1 cellular context compared by ENCODE assay signal in genomic region chr21:40315647-40316046, GRCh38.
TF ChIP-seq lines count a peak whose summit lies in the region.

No MANE protein-coding gene starts in this region.

TF ChIP-seq in neural cell, 6 proteins besides CTCF, POLR2A, EP300 and RAD21 (continued from another document):
- TF ChIP-seq EZH2 (IDR thresholded peaks at IDR 0.05; ENCODE audit: borderline replicate concordance, insufficient read depth, low read length, poor library complexity, severe bottlenecking), result no peak
- TF ChIP-seq MXI1 (conservative IDR thresholded peaks at IDR 0.05; ENCODE audit: poor library complexity, severe bottlenecking), result no peak
- TF ChIP-seq SMC3 (conservative IDR thresholded peaks at IDR 0.05; ENCODE audit: poor library complexity), result no peak
- no peak for TF ChIP-seq TAF1 (IDR thresholded peaks at IDR 0.05; ENCODE audit: low read depth)
